11 cellular contexts compared by ENCODE assay signal in the genomic region with DNA sequence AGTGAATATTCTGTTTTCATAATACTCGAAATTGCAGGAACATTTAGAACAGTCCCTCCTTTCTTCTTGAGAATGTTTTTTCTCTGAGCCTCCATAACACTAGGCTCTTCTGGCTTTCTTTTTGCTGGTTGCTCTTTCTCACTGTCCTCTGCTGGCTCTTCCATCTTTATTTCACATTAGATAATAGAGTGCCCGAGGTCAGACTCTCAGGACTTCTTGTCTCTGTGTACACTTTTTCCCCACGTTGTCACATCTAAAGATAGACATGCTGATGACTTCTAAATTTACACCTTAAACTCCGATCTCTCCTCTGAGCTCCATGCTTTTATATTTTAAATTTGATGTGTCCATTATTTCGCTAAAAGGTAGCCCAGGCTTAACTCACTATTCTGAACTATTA. TPM values are rescaled to one million over a fixed set of nuclear protein-coding genes. Genes with fewer than 3 reads are reported as not detected.
DNase-seq lines count a peak whose midpoint lies in the region; ATAC-seq lines count a peak whose summit lies in the region.
"Had no signal": no experiment of that assay in that cellular context is flagged by ENCODE, and none has a peak within 500 bp of the region (broad histone marks: within the 10 kb centered on the region; RNA-seq: fewer than 3 reads in every experiment).

No MANE protein-coding gene starts in this region.

- no peak for ATAC-seq in activated CD8-positive, alpha-beta memory T cell treated with anti-CD3 and anti-CD28 coated beads, Interleukin-2, amount 10 ng/mL, durations not matched to agents 7 days and 5 days
- ATAC-seq in stimulated activated naive CD8-positive, alpha-beta T cell treated with anti-CD3 and anti-CD28 coated beads, Interleukin-15, Interleukin-2, amounts not matched to agents 100 U/mL and 50 U/mL, for 24 hours: no peak
- ATAC-seq in HG03280 (IDR thresholded peaks at IDR 0.05; ENCODE audit: unreplicated experiment): no peak
- ATAC-seq: A549 had no signal

- H3K9me3 Mint-ChIP-seq in activated CD8-positive, alpha-beta memory T cell treated with anti-CD3 and anti-CD28 coated beads, Interleukin-2, amount 10 ng/mL, durations not matched to agents 7 days and 5 days (ENCODE audit: low read depth): peaks cover 2% of the 10 kb centered on the region
- no peaks in the 10 kb centered on the region for H3K9me3 Mint-ChIP-seq in stimulated activated naive CD8-positive, alpha-beta T cell treated with anti-CD3 and anti-CD28 coated beads, Interleukin-15, Interleukin-2, amounts not matched to agents 100 ng/mL and 50 ng/mL, for 24 hours
- H3K9me3 Mint-ChIP-seq in dendritic cell treated with granulocyte-macrophage colony-stimulating factor and Interleukin-4, amounts not matched to agents 40 ng/mL and 50 ng/mL, for 4 days: no peaks in the 10 kb centered on the region

- peaks cover 67% of the 10 kb centered on the region for H3K4me1 Mint-ChIP-seq in activated CD8-positive, alpha-beta memory T cell treated with anti-CD3 and anti-CD28 coated beads, Interleukin-2, amount 10 ng/mL, durations not matched to agents 7 days and 5 days
- H3K4me1 Mint-ChIP-seq in stimulated activated naive CD8-positive, alpha-beta T cell treated with anti-CD3 and anti-CD28 coated beads, Interleukin-15, Interleukin-2, amounts not matched to agents 100 ng/mL and 50 ng/mL, for 24 hours (ENCODE audit: low read depth): peaks cover 77% of the 10 kb centered on the region
- peaks cover 26% of the 10 kb centered on the region for H3K4me1 Mint-ChIP-seq in dendritic cell treated with granulocyte-macrophage colony-stimulating factor and Interleukin-4, amounts not matched to agents 40 ng/mL and 50 ng/mL, for 4 days (ENCODE audit: low read depth)

- no peak overlapping the region for H3K4me3 Mint-ChIP-seq in activated CD8-positive, alpha-beta memory T cell treated with anti-CD3 and anti-CD28 coated beads, Interleukin-2, amount 10 ng/mL, durations not matched to agents 7 days and 5 days
- no peak overlapping the region for H3K4me3 Mint-ChIP-seq in stimulated activated naive CD8-positive, alpha-beta T cell treated with anti-CD3 and anti-CD28 coated beads, Interleukin-15, Interleukin-2, amounts not matched to agents 100 ng/mL and 50 ng/mL, for 24 hours
- no peak overlapping the region for H3K4me3 Mint-ChIP-seq in dendritic cell treated with granulocyte-macrophage colony-stimulating factor and Interleukin-4, amounts not matched to agents 40 ng/mL and 50 ng/mL, for 4 days

- intact Hi-C loops in dendritic cell treated with granulocyte-macrophage colony-stimulating factor and Interleukin-4, amounts not matched to agents 40 ng/mL and 50 ng/mL, for 4 days (cut with micrococcal nuclease): no loop called here

- no peaks in the 10 kb centered on the region for H3K27me3 Mint-ChIP-seq in activated CD8-positive, alpha-beta memory T cell treated with anti-CD3 and anti-CD28 coated beads, Interleukin-2, amount 10 ng/mL, durations not matched to agents 7 days and 5 days
- H3K27me3 Mint-ChIP-seq in stimulated activated naive CD8-positive, alpha-beta T cell treated with anti-CD3 and anti-CD28 coated beads, Interleukin-15, Interleukin-2, amounts not matched to agents 100 ng/mL and 50 ng/mL, for 24 hours: no peaks in the 10 kb centered on the region
- no peaks in the 10 kb centered on the region for H3K27me3 Mint-ChIP-seq in dendritic cell treated with granulocyte-macrophage colony-stimulating factor and Interleukin-4, amounts not matched to agents 40 ng/mL and 50 ng/mL, for 4 days

- peak overlapping the region; percentile 78 for H3K27ac Mint-ChIP-seq in activated CD8-positive, alpha-beta memory T cell treated with anti-CD3 and anti-CD28 coated beads, Interleukin-2, amount 10 ng/mL, durations not matched to agents 7 days and 5 days
- peak overlapping the region; percentile 89 for H3K27ac Mint-ChIP-seq in stimulated activated naive CD8-positive, alpha-beta T cell treated with anti-CD3 and anti-CD28 coated beads, Interleukin-15, Interleukin-2, amounts not matched to agents 100 ng/mL and 50 ng/mL, for 24 hours
- peak overlapping the region; percentile 8 for H3K27ac Mint-ChIP-seq in dendritic cell treated with granulocyte-macrophage colony-stimulating factor and Interleukin-4, amounts not matched to agents 40 ng/mL and 50 ng/mL, for 4 days

- peaks cover 18% of the 10 kb centered on the region for H3K36me3 Mint-ChIP-seq in activated CD8-positive, alpha-beta memory T cell treated with anti-CD3 and anti-CD28 coated beads, Interleukin-2, amount 10 ng/mL, durations not matched to agents 7 days and 5 days
- H3K36me3 Mint-ChIP-seq in stimulated activated naive CD8-positive, alpha-beta T cell treated with anti-CD3 and anti-CD28 coated beads, Interleukin-15, Interleukin-2, amounts not matched to agents 100 ng/mL and 50 ng/mL, for 24 hours (ENCODE audit: low read depth): no peaks in the 10 kb centered on the region
- H3K36me3 Mint-ChIP-seq in dendritic cell treated with granulocyte-macrophage colony-stimulating factor and Interleukin-4, amounts not matched to agents 40 ng/mL and 50 ng/mL, for 4 days (ENCODE audit: low read depth): no peaks in the 10 kb centered on the region

- CTCF ChIA-PET in activated CD8-positive, alpha-beta memory T cell treated with anti-CD3 and anti-CD28 coated beads, Interleukin-2, amount 10 ng/mL, durations not matched to agents 7 days and 5 days (lab: Charles Lee): interaction anchor here (1.2 to 2.0 kb wide), 4 partner anchors 11 to 23 kb away, joined by 4 to 10 read pairs (median 8); a partner anchor contains a TSS

- DNase-seq in activated CD8-positive, alpha-beta memory T cell treated with anti-CD3 and anti-CD28 coated beads, Interleukin-2, amount 10 ng/mL, durations not matched to agents 7 days and 5 days: no peak
- DNase-seq in activated CD8-positive, alpha-beta memory T cell treated with anti-CD3 and anti-CD28 coated beads for 24 hours: no peak
- no peak for DNase-seq in stimulated activated naive CD8-positive, alpha-beta T cell treated with anti-CD3 and anti-CD28 coated beads, Interleukin-15, Interleukin-2, amounts not matched to agents 100 U/mL and 50 U/mL, for 24 hours
- DNase-seq in NCI-H187 treated with DMSO at 0.1 percent for 48 hours (lab: John Stamatoyannopoulos, UW): no peak
- DNase-seq: KG1, NCI-H1048, NCI-H69 had no signal

RNA-seq across cellular contexts. Expression of a gene that starts 15.4 kb away (rescaled TPM):
- 100 to 1,000 TPM in 1 of 2 experiments, 10 to 100 TPM in 1; 82.3 to 154 TPM for total RNA-seq in activated CD8-positive, alpha-beta memory T cell treated with anti-CD3 and anti-CD28 coated beads, Interleukin-2, amount 10 ng/mL, durations not matched to agents 7 days and 5 days

Comparison
In these comparisons a context has a peak if more than half of its experiments do, and no peak if none do; other contexts are left out.
1. H3K27ac Mint-ChIP-seq: peak in every context shown above with its lines; median percentile 89 in stimulated activated naive CD8-positive, alpha-beta T cell treated with anti-CD3 and anti-CD28 coated beads, Interleukin-15, Interleukin-2, amounts not matched to agents 100 ng/mL and 50 ng/mL, for 24 hours; 78 in activated CD8-positive, alpha-beta memory T cell treated with anti-CD3 and anti-CD28 coated beads, Interleukin-2, amount 10 ng/mL, durations not matched to agents 7 days and 5 days; 8 in dendritic cell treated with granulocyte-macrophage colony-stimulating factor and Interleukin-4, amounts not matched to agents 40 ng/mL and 50 ng/mL, for 4 days.